Comparison of ENCODE assay signal across 13 cellular contexts in genomic region chr17:15083225-15083624, GRCh38.
"Had no signal": no experiment of that assay in that cellular context is flagged by ENCODE, and none has a peak within 500 bp of the region (broad histone marks: within the 10 kb centered on the region; RNA-seq: fewer than 3 reads in every experiment).

No MANE protein-coding gene starts in this region.

- H3K9me3 Mint-ChIP-seq: activated CD4-positive, alpha-beta memory T cell treated with anti-CD3 and anti-CD28 coated beads, Interleukin-2, amount 10 ng/mL, durations not matched to agents 7 days and 5 days; activated naive CD4-positive, alpha-beta T cell treated with anti-CD3 and anti-CD28 coated beads, Interleukin-2, amount 10 ng/mL, durations not matched to agents 7 days and 5 days; activated T-cell treated with anti-CD3 and anti-CD28 coated beads, Interleukin-2, amount 50 U/mL, for 24 hours had no signal

- ATAC-seq: activated CD4-positive, alpha-beta T cell treated with anti-CD3 and anti-CD28 coated beads for 36 hours; left lobe of liver; stimulated activated memory B cell treated with anti-CD40 and anti-IgM and Interleukin-4, amounts not matched to agents 10 μg/mL and 1 μg/mL and 100 μg/mL, for 72 hours; T-helper 17 cell had no signal

- H3K27me3 Mint-ChIP-seq: activated CD4-positive, alpha-beta memory T cell treated with anti-CD3 and anti-CD28 coated beads, Interleukin-2, amount 10 ng/mL, durations not matched to agents 7 days and 5 days; activated naive CD4-positive, alpha-beta T cell treated with anti-CD3 and anti-CD28 coated beads, Interleukin-2, amount 10 ng/mL, durations not matched to agents 7 days and 5 days; stimulated activated memory B cell treated with anti-CD40 and anti-IgM and Interleukin-4, amounts not matched to agents 10 μg/mL and 1 μg/mL and 100 μg/mL, for 72 hours had no signal

- H3K4me3 ChIP-seq: cardiac muscle cell had no signal

- H3K36me3 ChIP-seq: cardiac muscle cell had no signal

- H3K27me3 ChIP-seq: cardiac muscle cell had no signal

- DNase-seq: activated CD4-positive, alpha-beta memory T cell treated with anti-CD3 and anti-CD28 coated beads, Interleukin-2, amount 10 ng/mL, durations not matched to agents 7 days and 5 days; activated CD4-positive, alpha-beta T cell treated with anti-CD3 and anti-CD28 coated beads for 36 hours; activated naive CD4-positive, alpha-beta T cell treated with anti-CD3 and anti-CD28 coated beads, Interleukin-2, amount 10 ng/mL, durations not matched to agents 7 days and 5 days; activated T-cell treated with anti-CD3 and anti-CD28 coated beads, Interleukin-2, amount 50 U/mL, for 24 hours; cortex of kidney; effector memory CD4-positive, alpha-beta T cell; stimulated activated CD4-positive, alpha-beta T cell treated with anti-CD3 and anti-CD28 coated beads, Interleukin-2, amount 100 ng/mL, for 48 hours; T-helper 17 cell had no signal

- H3K4me3 Mint-ChIP-seq: activated CD4-positive, alpha-beta memory T cell treated with anti-CD3 and anti-CD28 coated beads, Interleukin-2, amount 10 ng/mL, durations not matched to agents 7 days and 5 days; activated CD4-positive, alpha-beta T cell treated with anti-CD3 and anti-CD28 coated beads for 36 hours; activated naive CD4-positive, alpha-beta T cell treated with anti-CD3 and anti-CD28 coated beads, Interleukin-2, amount 10 ng/mL, durations not matched to agents 7 days and 5 days; activated T-cell treated with anti-CD3 and anti-CD28 coated beads, Interleukin-2, amount 50 U/mL, for 24 hours; nephron; stimulated activated memory B cell treated with anti-CD40 and anti-IgM and Interleukin-4, amounts not matched to agents 10 μg/mL and 1 μg/mL and 100 μg/mL, for 72 hours; T-helper 17 cell had no signal

- H3K36me3 Mint-ChIP-seq: activated naive CD4-positive, alpha-beta T cell treated with anti-CD3 and anti-CD28 coated beads, Interleukin-2, amount 10 ng/mL, durations not matched to agents 7 days and 5 days; stimulated activated memory B cell treated with anti-CD40 and anti-IgM and Interleukin-4, amounts not matched to agents 10 μg/mL and 1 μg/mL and 100 μg/mL, for 72 hours had no signal

- H3K27ac Mint-ChIP-seq: activated CD4-positive, alpha-beta memory T cell treated with anti-CD3 and anti-CD28 coated beads, Interleukin-2, amount 10 ng/mL, durations not matched to agents 7 days and 5 days; activated CD4-positive, alpha-beta T cell treated with anti-CD3 and anti-CD28 coated beads for 36 hours; activated naive CD4-positive, alpha-beta T cell treated with anti-CD3 and anti-CD28 coated beads, Interleukin-2, amount 10 ng/mL, durations not matched to agents 7 days and 5 days; activated T-cell treated with anti-CD3 and anti-CD28 coated beads, Interleukin-2, amount 50 U/mL, for 24 hours; nephron; stimulated activated memory B cell treated with anti-CD40 and anti-IgM and Interleukin-4, amounts not matched to agents 10 μg/mL and 1 μg/mL and 100 μg/mL, for 72 hours; T-helper 17 cell had no signal

- H3K4me1 Mint-ChIP-seq: activated CD4-positive, alpha-beta memory T cell treated with anti-CD3 and anti-CD28 coated beads, Interleukin-2, amount 10 ng/mL, durations not matched to agents 7 days and 5 days; activated CD4-positive, alpha-beta T cell treated with anti-CD3 and anti-CD28 coated beads for 36 hours; activated naive CD4-positive, alpha-beta T cell treated with anti-CD3 and anti-CD28 coated beads, Interleukin-2, amount 10 ng/mL, durations not matched to agents 7 days and 5 days; nephron; stimulated activated memory B cell treated with anti-CD40 and anti-IgM and Interleukin-4, amounts not matched to agents 10 μg/mL and 1 μg/mL and 100 μg/mL, for 72 hours; T-helper 17 cell had no signal

- H3K4me1 ChIP-seq: parathyroid adenoma had no signal

- H3K27ac ChIP-seq: cardiac muscle cell, parathyroid adenoma had no signal
